ENCODE assay signal across 22 cellular contexts in the genomic region with DNA sequence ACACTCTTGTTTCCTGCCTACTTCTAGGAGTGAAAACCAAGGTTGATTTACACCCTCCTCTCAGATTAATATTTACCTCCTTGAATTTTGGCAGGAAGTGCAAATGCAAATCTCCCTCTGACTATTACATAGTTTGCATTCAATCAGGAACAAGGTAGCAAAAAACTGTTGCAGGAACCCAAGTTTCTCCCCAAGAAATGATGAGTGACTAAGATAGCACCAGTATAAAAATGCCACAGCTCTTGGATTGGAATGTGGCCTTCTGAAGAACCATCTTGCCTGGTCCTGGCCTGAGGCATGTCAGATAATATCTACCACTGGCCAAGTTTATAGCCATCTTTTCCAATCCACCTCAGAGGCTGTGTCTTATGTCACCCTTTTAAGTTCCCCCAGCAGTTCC.
"Had no signal": no experiment of that assay in that cellular context is flagged by ENCODE, and none has a peak within 500 bp of the region (broad histone marks: within the 10 kb centered on the region; RNA-seq: fewer than 3 reads in every experiment).

No MANE protein-coding gene starts in this region.

- H3K9me3 ChIP-seq: adrenal gland, MG63, Peyer's patch had no signal

- DNase-seq: activated CD4-positive, alpha-beta T cell treated with anti-CD3 and anti-CD28 coated beads for 4 hours; activated CD8-positive, alpha-beta memory T cell treated with anti-CD3 and anti-CD28 coated beads, Interleukin-2, amount 50 U/mL, for 4 hours; activated CD8-positive, alpha-beta T cell treated with anti-CD3 and anti-CD28 coated beads for 36 hours; activated naive CD4-positive, alpha-beta T cell treated with anti-CD3 and anti-CD28 coated beads, Interleukin-2, amount 50 U/mL, for 16 hours; activated naive CD8-positive, alpha-beta T cell treated with anti-CD3 and anti-CD28 coated beads, Interleukin-2, amount 10 ng/mL, durations not matched to agents 7 days and 5 days; adrenal gland; anterior cingulate cortex; cerebellar nuclear complex; MG63; MV-4-11; NCI-H1105; NCI-H1436; NCI-H1694 treated with DMSO at 0.1 percent for 48 hours; NCI-H2029 treated with DMSO at 0.1 percent for 48 hours; NCI-H345; NCI-H510A; NCI-H69; NK-92 treated with Interleukin-12 subunit alpha and Interleukin-12 subunit beta, amount 100 ng/mL, for 24 hours; Peyer's patch; SHP77 treated with DMSO at 0.1 percent for 48 hours had no signal

- H3K4me3 Mint-ChIP-seq: activated CD8-positive, alpha-beta T cell treated with anti-CD3 and anti-CD28 coated beads for 36 hours; activated naive CD8-positive, alpha-beta T cell treated with anti-CD3 and anti-CD28 coated beads, Interleukin-2, amount 10 ng/mL, durations not matched to agents 7 days and 5 days; T-helper 1 cell treated with Interleukin-12 subunit alpha and Interleukin-12 subunit beta and Interleukin-4 antibody, amounts not matched to agents 30 μg/mL and 1 μg/mL, for 36 hours had no signal

- H3K27me3 ChIP-seq: adrenal gland, MG63, Peyer's patch had no signal

- H3K27ac Mint-ChIP-seq: activated CD8-positive, alpha-beta T cell treated with anti-CD3 and anti-CD28 coated beads for 36 hours; activated naive CD8-positive, alpha-beta T cell treated with anti-CD3 and anti-CD28 coated beads, Interleukin-2, amount 10 ng/mL, durations not matched to agents 7 days and 5 days; T-helper 1 cell treated with Interleukin-12 subunit alpha and Interleukin-12 subunit beta and Interleukin-4 antibody, amounts not matched to agents 30 μg/mL and 1 μg/mL, for 36 hours had no signal

- ATAC-seq: activated CD4-positive, CD25-positive, alpha-beta regulatory T cell treated with anti-CD3 and anti-CD28 coated beads, Interleukin-2, amount 50 U/mL, for 24 hours; activated CD8-positive, alpha-beta T cell treated with anti-CD3 and anti-CD28 coated beads for 36 hours had no signal

- H3K27ac ChIP-seq: adrenal gland, Peyer's patch had no signal

- H3K4me1 Mint-ChIP-seq: activated naive CD8-positive, alpha-beta T cell treated with anti-CD3 and anti-CD28 coated beads, Interleukin-2, amount 10 ng/mL, durations not matched to agents 7 days and 5 days had no signal

- H3K9me3 Mint-ChIP-seq: activated CD8-positive, alpha-beta T cell treated with anti-CD3 and anti-CD28 coated beads for 36 hours; activated naive CD8-positive, alpha-beta T cell treated with anti-CD3 and anti-CD28 coated beads, Interleukin-2, amount 10 ng/mL, durations not matched to agents 7 days and 5 days; T-helper 1 cell treated with Interleukin-12 subunit alpha and Interleukin-12 subunit beta and Interleukin-4 antibody, amounts not matched to agents 30 μg/mL and 1 μg/mL, for 36 hours had no signal

- H3K4me1 ChIP-seq: adrenal gland, Peyer's patch had no signal

- H3K27me3 Mint-ChIP-seq: activated naive CD8-positive, alpha-beta T cell treated with anti-CD3 and anti-CD28 coated beads, Interleukin-2, amount 10 ng/mL, durations not matched to agents 7 days and 5 days had no signal

- H3K36me3 Mint-ChIP-seq: activated naive CD8-positive, alpha-beta T cell treated with anti-CD3 and anti-CD28 coated beads, Interleukin-2, amount 10 ng/mL, durations not matched to agents 7 days and 5 days had no signal
